Comparison of ENCODE assay signal across 39 cellular contexts in the genomic region with DNA sequence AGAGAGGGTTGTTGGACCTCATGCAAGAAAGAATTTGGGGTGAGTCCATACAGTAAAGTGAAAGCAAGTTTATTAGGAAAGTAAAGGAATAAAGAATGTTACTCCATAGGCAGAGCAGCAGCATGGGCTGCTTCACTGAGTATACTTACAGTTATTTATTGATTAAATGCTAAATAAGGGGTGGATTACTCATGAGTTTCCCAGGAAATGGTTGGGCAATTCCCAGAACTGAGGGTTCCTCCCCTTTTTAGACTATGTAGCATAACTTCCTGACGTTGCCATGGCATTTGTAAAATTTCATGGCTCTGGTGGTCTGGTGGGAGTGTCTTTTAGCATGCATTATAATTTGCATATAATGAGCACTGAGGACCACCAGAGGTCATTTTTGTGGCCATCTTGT. TPM values are rescaled to one million over a fixed set of nuclear protein-coding genes. Genes with fewer than 3 reads are reported as not detected.
"Had no signal": no experiment of that assay in that cellular context is flagged by ENCODE, and none has a peak within 500 bp of the region (broad histone marks: within the 10 kb centered on the region; RNA-seq: fewer than 3 reads in every experiment).

No MANE protein-coding gene starts in this region.

- H3K27ac ChIP-seq: adrenal gland, body of pancreas, cardiac muscle cell, colonic mucosa, epithelial cell of prostate, esophagus squamous epithelium, heart left ventricle had no signal

- ATAC-seq: activated CD4-positive, alpha-beta T cell treated with anti-CD3 and anti-CD28 coated beads for 36 hours; activated CD8-positive, alpha-beta memory T cell treated with anti-CD3 and anti-CD28 coated beads, Interleukin-2, amount 10 ng/mL, durations not matched to agents 7 days and 5 days; activated CD8-positive, alpha-beta T cell treated with anti-CD3 and anti-CD28 coated beads, Interleukin-2, amount 10 ng/mL, durations not matched to agents 7 days and 5 days; activated naive CD8-positive, alpha-beta T cell treated with anti-CD3 and anti-CD28 coated beads, Interleukin-2, amount 50 U/mL, for 24 hours; body of pancreas; heart left ventricle had no signal

- H3K4me1 ChIP-seq: adrenal gland, body of pancreas, colonic mucosa, esophagus squamous epithelium, heart left ventricle had no signal

- H3K4me1 Mint-ChIP-seq: activated CD4-positive, alpha-beta T cell treated with anti-CD3 and anti-CD28 coated beads for 36 hours; activated naive CD4-positive, alpha-beta T cell treated with anti-CD3 and anti-CD28 coated beads, Interleukin-2, amount 50 U/mL, for 24 hours; activated naive CD8-positive, alpha-beta T cell treated with anti-CD3 and anti-CD28 coated beads for 36 hours; activated naive CD8-positive, alpha-beta T cell treated with anti-CD3 and anti-CD28 coated beads, Interleukin-2, amount 50 U/mL, for 24 hours had no signal

- H3K4me3 Mint-ChIP-seq: activated CD4-positive, alpha-beta memory T cell treated with anti-CD3 and anti-CD28 coated beads for 36 hours; activated CD4-positive, alpha-beta T cell treated with anti-CD3 and anti-CD28 coated beads for 36 hours; activated CD4-positive, alpha-beta T cell treated with anti-CD3 and anti-CD28 coated beads, Interleukin-2, amount 10 ng/mL, durations not matched to agents 24 days and 14 days; activated CD8-positive, alpha-beta memory T cell treated with anti-CD3 and anti-CD28 coated beads, Interleukin-2, amount 10 ng/mL, durations not matched to agents 7 days and 5 days; activated CD8-positive, alpha-beta T cell treated with anti-CD3 and anti-CD28 coated beads, Interleukin-2, amount 10 ng/mL, durations not matched to agents 7 days and 5 days; activated naive CD4-positive, alpha-beta T cell treated with anti-CD3 and anti-CD28 coated beads for 36 hours; activated naive CD4-positive, alpha-beta T cell treated with anti-CD3 and anti-CD28 coated beads, Interleukin-2, amount 50 U/mL, for 24 hours; activated naive CD8-positive, alpha-beta T cell treated with anti-CD3 and anti-CD28 coated beads for 36 hours; activated naive CD8-positive, alpha-beta T cell treated with anti-CD3 and anti-CD28 coated beads, Interleukin-2, amount 50 U/mL, for 24 hours; activated T-helper 1 cell treated with anti-CD3 and anti-CD28 coated beads, Interleukin-12 subunit alpha, Interleukin-12 subunit beta, Interleukin-2, Interleukin-4 antibody, amounts not matched to agents 30 ng/mL and 10 ng/mL and 1 ng/mL, durations not matched to agents 14 hours and 24 hours and 36 hours had no signal

- H3K36me3 Mint-ChIP-seq: activated CD4-positive, alpha-beta memory T cell treated with anti-CD3 and anti-CD28 coated beads for 36 hours; activated naive CD4-positive, alpha-beta T cell treated with anti-CD3 and anti-CD28 coated beads, Interleukin-2, amount 50 U/mL, for 24 hours; activated naive CD8-positive, alpha-beta T cell treated with anti-CD3 and anti-CD28 coated beads for 36 hours had no signal

- H3K27me3 Mint-ChIP-seq: activated CD4-positive, alpha-beta memory T cell treated with anti-CD3 and anti-CD28 coated beads for 36 hours; activated CD4-positive, alpha-beta T cell treated with anti-CD3 and anti-CD28 coated beads for 36 hours; activated CD4-positive, alpha-beta T cell treated with anti-CD3 and anti-CD28 coated beads, Interleukin-2, amount 10 ng/mL, durations not matched to agents 24 days and 14 days; activated CD8-positive, alpha-beta memory T cell treated with anti-CD3 and anti-CD28 coated beads, Interleukin-2, amount 10 ng/mL, durations not matched to agents 7 days and 5 days; activated naive CD4-positive, alpha-beta T cell treated with anti-CD3 and anti-CD28 coated beads, Interleukin-2, amount 50 U/mL, for 24 hours; activated naive CD8-positive, alpha-beta T cell treated with anti-CD3 and anti-CD28 coated beads for 36 hours; activated naive CD8-positive, alpha-beta T cell treated with anti-CD3 and anti-CD28 coated beads, Interleukin-2, amount 50 U/mL, for 24 hours had no signal

- H3K27me3 ChIP-seq: adrenal gland, body of pancreas, cardiac muscle cell, colonic mucosa, esophagus squamous epithelium, heart left ventricle had no signal

- H3K9me3 ChIP-seq: adrenal gland, body of pancreas, colonic mucosa, esophagus squamous epithelium had no signal

- H3K27ac Mint-ChIP-seq: activated CD4-positive, alpha-beta memory T cell treated with anti-CD3 and anti-CD28 coated beads for 36 hours; activated CD4-positive, alpha-beta T cell treated with anti-CD3 and anti-CD28 coated beads for 36 hours; activated CD4-positive, alpha-beta T cell treated with anti-CD3 and anti-CD28 coated beads, Interleukin-2, amount 10 ng/mL, durations not matched to agents 24 days and 14 days; activated CD8-positive, alpha-beta memory T cell treated with anti-CD3 and anti-CD28 coated beads, Interleukin-2, amount 10 ng/mL, durations not matched to agents 7 days and 5 days; activated CD8-positive, alpha-beta T cell treated with anti-CD3 and anti-CD28 coated beads, Interleukin-2, amount 10 ng/mL, durations not matched to agents 7 days and 5 days; activated naive CD4-positive, alpha-beta T cell treated with anti-CD3 and anti-CD28 coated beads for 36 hours; activated naive CD4-positive, alpha-beta T cell treated with anti-CD3 and anti-CD28 coated beads, Interleukin-2, amount 50 U/mL, for 24 hours; activated naive CD8-positive, alpha-beta T cell treated with anti-CD3 and anti-CD28 coated beads for 36 hours; activated naive CD8-positive, alpha-beta T cell treated with anti-CD3 and anti-CD28 coated beads, Interleukin-2, amount 50 U/mL, for 24 hours; activated T-helper 1 cell treated with anti-CD3 and anti-CD28 coated beads, Interleukin-12 subunit alpha, Interleukin-12 subunit beta, Interleukin-2, Interleukin-4 antibody, amounts not matched to agents 30 ng/mL and 10 ng/mL and 1 ng/mL, durations not matched to agents 14 hours and 24 hours and 36 hours; activated T-helper 2 cell treated with anti-CD3 and anti-CD28 coated beads, Interferon-gamma antibody, Interleukin-2, Interleukin-4, amounts not matched to agents 10 μg/mL and 5 μg/mL and 100 μg/mL, durations not matched to agents 14 hours and 24 hours and 36 hours had no signal

- H3K9me3 Mint-ChIP-seq: activated CD4-positive, alpha-beta memory T cell treated with anti-CD3 and anti-CD28 coated beads for 36 hours; activated CD4-positive, alpha-beta T cell treated with anti-CD3 and anti-CD28 coated beads, Interleukin-2, amount 10 ng/mL, durations not matched to agents 24 days and 14 days; activated naive CD4-positive, alpha-beta T cell treated with anti-CD3 and anti-CD28 coated beads for 36 hours; activated naive CD4-positive, alpha-beta T cell treated with anti-CD3 and anti-CD28 coated beads, Interleukin-2, amount 50 U/mL, for 24 hours; activated naive CD8-positive, alpha-beta T cell treated with anti-CD3 and anti-CD28 coated beads for 36 hours; activated naive CD8-positive, alpha-beta T cell treated with anti-CD3 and anti-CD28 coated beads, Interleukin-2, amount 50 U/mL, for 24 hours had no signal

- H3K36me3 ChIP-seq: adrenal gland, cardiac muscle cell, colonic mucosa, esophagus squamous epithelium, heart left ventricle had no signal

- DNase-seq: activated CD4-positive, alpha-beta memory T cell treated with anti-CD3 and anti-CD28 coated beads for 36 hours; activated CD4-positive, alpha-beta T cell treated with anti-CD3 and anti-CD28 coated beads for 36 hours; activated CD4-positive, alpha-beta T cell treated with anti-CD3 and anti-CD28 coated beads, Interleukin-2, amount 10 ng/mL, durations not matched to agents 24 days and 14 days; activated CD4-positive, CD25-positive, alpha-beta regulatory T cell; activated CD4-positive, CD25-positive, alpha-beta regulatory T cell treated with anti-CD3 and anti-CD28 coated beads, Interleukin-2, amount 50 U/mL, for 72 hours; activated CD8-positive, alpha-beta memory T cell treated with anti-CD3 and anti-CD28 coated beads, Interleukin-2, amount 10 ng/mL, durations not matched to agents 7 days and 5 days; activated CD8-positive, alpha-beta memory T cell treated with anti-CD3 and anti-CD28 coated beads, Interleukin-2, amount 50 U/mL, for 4 hours; activated CD8-positive, alpha-beta T cell treated with anti-CD3 and anti-CD28 coated beads, Interleukin-2, amount 10 ng/mL, durations not matched to agents 7 days and 5 days; activated effector memory CD4-positive, alpha-beta T cell treated with anti-CD3 and anti-CD28 coated beads, Interleukin-2, amount 50 U/mL, for 16 hours; activated naive CD4-positive, alpha-beta T cell treated with anti-CD3 and anti-CD28 coated beads for 36 hours; activated naive CD8-positive, alpha-beta T cell treated with anti-CD3 and anti-CD28 coated beads for 36 hours; activated naive CD8-positive, alpha-beta T cell treated with anti-CD3 and anti-CD28 coated beads, Interleukin-2, amount 50 U/mL, for 24 hours; activated T-cell treated with anti-CD3 and anti-CD28 coated beads, Interleukin-2, amount 50 U/mL, for 1 hour; activated T-cell treated with anti-CD3 and anti-CD28 coated beads, Interleukin-2, amount 50 U/mL, for 48 hours; adrenal gland; amygdala; aorta; body of pancreas; central memory CD4-positive, alpha-beta T cell; cerebellar nuclear complex; colonic mucosa; effector CD8-positive, alpha-beta T cell; esophagus squamous epithelium; foreskin fibroblast; glutamatergic neuron; heart left ventricle; T-helper 2 cell had no signal

- H3K4me3 ChIP-seq: adrenal gland, body of pancreas, cardiac muscle cell, colonic mucosa, esophagus squamous epithelium, heart left ventricle had no signal

RNA-seq across cellular contexts. Expression of gene PPP4R3C, which starts 16.7 kb away (rescaled TPM):
- total RNA-seq: activated CD4-positive, alpha-beta memory T cell treated with anti-CD3 and anti-CD28 coated beads for 36 hours; activated CD4-positive, alpha-beta T cell treated with anti-CD3 and anti-CD28 coated beads for 36 hours; activated CD4-positive, alpha-beta T cell treated with anti-CD3 and anti-CD28 coated beads, Interleukin-2, amount 10 ng/mL, durations not matched to agents 24 days and 14 days; activated CD8-positive, alpha-beta memory T cell treated with anti-CD3 and anti-CD28 coated beads for 36 hours; activated CD8-positive, alpha-beta memory T cell treated with anti-CD3 and anti-CD28 coated beads, Interleukin-2, amount 10 ng/mL, durations not matched to agents 7 days and 5 days; activated CD8-positive, alpha-beta T cell treated with anti-CD3 and anti-CD28 coated beads, Interleukin-2, amount 10 ng/mL, durations not matched to agents 7 days and 5 days; activated naive CD4-positive, alpha-beta T cell treated with anti-CD3 and anti-CD28 coated beads for 36 hours; activated naive CD8-positive, alpha-beta T cell treated with anti-CD3 and anti-CD28 coated beads for 36 hours; activated T-helper 1 cell treated with anti-CD3 and anti-CD28 coated beads, Interleukin-12 subunit alpha, Interleukin-12 subunit beta, Interleukin-2, Interleukin-4 antibody, amounts not matched to agents 30 ng/mL and 10 ng/mL and 1 ng/mL, durations not matched to agents 14 hours and 24 hours and 36 hours; activated T-helper 2 cell treated with anti-CD3 and anti-CD28 coated beads, Interferon-gamma antibody, Interleukin-2, Interleukin-4, amounts not matched to agents 10 μg/mL and 5 μg/mL and 100 μg/mL, durations not matched to agents 14 hours and 24 hours and 36 hours; adrenal gland; aorta; body of pancreas; cardiac muscle cell; colonic mucosa; dermis microvascular lymphatic vessel endothelial cell; endothelial cell of umbilical vein; esophagus squamous epithelium; fibroblast of lung; frontal cortex; heart left ventricle; T-helper 1 cell treated with Interleukin-12 subunit alpha and Interleukin-12 subunit beta and Interleukin-4 antibody, amounts not matched to agents 30 ng/mL and 1 ng/mL, for 36 hours had no signal
- polyA plus RNA-seq: adrenal gland, aorta, cardiac muscle cell, endothelial cell of umbilical vein, esophagus, fibroblast of lung, heart left ventricle had no signal
